Comparison of ENCODE assay signal across 8 cellular contexts in the genomic region with DNA sequence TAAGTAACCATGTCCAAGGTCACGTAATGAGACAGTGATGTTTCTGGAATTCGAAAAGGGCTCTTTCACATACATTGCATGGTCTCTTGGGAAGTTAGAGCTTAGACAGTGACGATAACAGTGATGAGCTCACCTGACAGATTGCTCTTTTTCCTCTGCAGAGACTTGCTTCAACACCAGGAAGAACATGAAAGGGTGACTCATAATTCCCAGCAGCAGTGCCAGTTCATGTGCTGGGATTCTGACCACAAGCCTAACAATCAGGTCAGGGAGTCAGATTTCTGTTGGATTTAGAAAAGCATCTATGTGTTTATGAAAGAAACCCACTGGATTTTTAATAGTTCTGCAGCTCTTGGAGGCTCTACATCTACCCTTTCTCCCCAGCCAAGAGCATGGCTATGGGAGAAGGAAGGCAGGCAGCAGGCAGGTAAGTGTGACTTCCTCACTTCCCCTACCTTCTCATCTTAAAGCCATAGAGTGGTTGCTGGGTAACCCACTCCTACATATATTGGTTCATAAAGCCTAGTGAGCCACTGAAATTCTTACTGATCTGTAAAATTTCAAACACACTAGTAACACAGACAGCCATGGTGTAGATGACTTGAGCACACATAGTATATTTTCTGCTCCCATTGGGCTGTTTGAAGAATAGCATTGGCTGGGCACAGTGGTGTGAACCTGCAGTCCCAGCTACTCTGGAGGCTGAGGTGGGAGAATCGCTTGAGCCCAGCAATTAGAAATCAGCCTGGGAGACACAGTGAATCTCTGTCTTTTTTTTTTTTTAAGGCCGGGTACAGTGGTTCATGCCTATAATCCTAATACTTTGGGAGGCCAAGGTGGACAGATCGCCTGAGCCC. TPM values are rescaled to one million over a fixed set of nuclear protein-coding genes. Genes with fewer than 3 reads are reported as not detected.
A peak's percentile ranks its signal among the peaks of the same experiment; 100 is the strongest.
DNase-seq lines count a peak whose midpoint lies in the region; ATAC-seq and TF ChIP-seq lines count a peak whose summit lies in the region.

No MANE protein-coding gene starts in this region.

- DNase-seq in NCI-H460 (ENCODE audit: extremely low read depth, low read depth) (peak; percentile 92), skeletal muscle cell (ENCODE audit: low read depth) (peak; percentile 100), DMS79 (lab: John Stamatoyannopoulos, UW) (no peak), NCI-H2029 (lab: John Stamatoyannopoulos, UW) (no peak), GM10248 (ENCODE audit: extremely low spot score) (no peak), activated gamma-delta T cell treated with Interleukin-2 at 50 U/mL for 16 hours (no peak)

- POLR2A ChIA-PET in GM10248 (lab: Yijun Ruan, JAX), result no interaction called here

- no peak for TF ChIP-seq CTCF in GM10248 (IDR thresholded peaks at IDR 0.05; ENCODE audit: control extremely low read depth, extremely low read depth, low read depth, missing control alignments)

- CTCF ChIA-PET in GM10248 (lab: Yijun Ruan, JAX), result interaction anchor here (1.3 kb wide), 1 partner anchor 23 kb away, joined by 3 read pairs; no protein-coding TSS in a partner anchor

- no peak overlapping the region for H3K4me3 ChIP-seq in skeletal muscle cell (ENCODE audit: low read depth, low read length)

- ATAC-seq in GM21529 (IDR thresholded peaks at IDR 0.05; ENCODE audit: unreplicated experiment), result peak; percentile 58
- peak; percentile 98 for ATAC-seq in esophagus mucosa

RNA-seq across cellular contexts. Expression of gene PTP4A1, which starts 44.4 kb away (rescaled TPM):
- total RNA-seq in NCI-H460 (2014; rRNA removed; shearing (Covaris generic)), result 221 and 237 TPM in 2 replicates
- polyA plus RNA-seq in NCI-H460 (2014; cell fraction: nucleus; rRNA removed), result 86.4 and 89.3 TPM in 2 replicates
- 97.3 TPM for total RNA-seq in esophagus mucosa

Comparison
In these comparisons a context has a peak if more than half of its experiments do, and no peak if none do; other contexts are left out.
1. DNase-seq: peak in NCI-H460 (single experiment) and skeletal muscle cell (single experiment); none in DMS79 (single experiment), NCI-H2029 (single experiment), GM10248 (single experiment) and activated gamma-delta T cell treated with Interleukin-2 at 50 U/mL for 16 hours (single experiment).